ENCODE assay signal across 2 cellular contexts in genomic region chr4:4107411-4108107, GRCh38.
A peak's percentile ranks its signal among the peaks of the same experiment; 100 is the strongest.
TF ChIP-seq lines count a peak whose summit lies in the region.

No MANE protein-coding gene starts in this region.

TF ChIP-seq in HCT116, 20 proteins besides CTCF, POLR2A, EP300 and RAD21:
- TF ChIP-seq ZFX (IDR thresholded peaks at IDR 0.05) (0 out of 2 replicates have a peak, but pooled peaks have one; percentile 30), POLR2AphosphoS5 (IDR thresholded peaks at IDR 0.05; ENCODE audit: low read depth, low read length) (peak; percentile 44; the same call in 1 of the 2 replicates)

TF ChIP-seq in GM12878, 131 proteins besides CTCF, POLR2A, EP300 and RAD21 (continued from another document):
- TF ChIP-seq SMARCA5 (IDR thresholded peaks at IDR 0.05) (peak; percentile 46; the same call in 1 of the 2 replicates), YY1 (IDR thresholded peaks at IDR 0.05; ENCODE audit: low read depth, low read length) (peak; percentile 44; the same call in 1 of the 2 replicates)
TF ChIP-seq in GM12878: peak in this region for 3; not testable (repeated sequence) for 128.
